Comparison of ENCODE assay signal across 24 cellular contexts in genomic region chr10:100216006-100216405, GRCh38.
"Had no signal": no experiment of that assay in that cellular context is flagged by ENCODE, and none has a peak within 500 bp of the region (broad histone marks: within the 10 kb centered on the region; RNA-seq: fewer than 3 reads in every experiment).

No MANE protein-coding gene starts in this region.

- H3K27me3 ChIP-seq: left lung, ovary, right atrium auricular region, right lobe of liver, stomach, testis, thyroid gland, transverse colon, upper lobe of left lung, vagina had no signal

- H3K27ac ChIP-seq: left lung, lower lobe of right lung, ovary, right atrium auricular region, right lobe of liver, skin epidermis, stomach, testis, thyroid gland, transverse colon, upper lobe of left lung, vagina had no signal

- DNase-seq: kidney; left colon; left lung; lower lobe of right lung; mammary epithelial cell; mesenchymal stem cell; naive thymus-derived CD4-positive, alpha-beta T cell; ovary; right lobe of liver; stimulated activated CD4-positive, alpha-beta T cell treated with anti-CD3 and anti-CD28 coated beads, Interleukin-12 subunit alpha, Interleukin-12 subunit beta, amount 100 ng/mL, for 4 hours; stimulated activated CD4-positive, alpha-beta T cell treated with anti-CD3 and anti-CD28 coated beads, Interleukin-15, amount 100 ng/mL, for 24 hours; stimulated activated CD4-positive, alpha-beta T cell treated with anti-CD3 and anti-CD28 coated beads, Interleukin-2, amount 100 ng/mL, for 24 hours; stimulated activated CD4-positive, alpha-beta T cell treated with anti-CD3 and anti-CD28 coated beads, Interleukin-4, amount 100 ng/mL, for 1 hour; stimulated activated naive B cell treated with anti-CD40 and anti-IgM and Interleukin-4, amounts not matched to agents 10 μg/mL and 1 μg/mL and 100 μg/mL, for 72 hours; stimulated activated naive CD8-positive, alpha-beta T cell treated with anti-CD3 and anti-CD28 coated beads, Interleukin-15, Interleukin-2, amounts not matched to agents 100 U/mL and 50 U/mL, for 24 hours; stomach; testis; thyroid gland; transverse colon; upper lobe of left lung had no signal

- H3K4me3 ChIP-seq: left lung, lower lobe of right lung, ovary, right atrium auricular region, right lobe of liver, skin epidermis, stomach, testis, thyroid gland, transverse colon, upper lobe of left lung, vagina had no signal

- H3K9me3 ChIP-seq: left lung, lower lobe of right lung, ovary, right atrium auricular region, right lobe of liver, stomach, testis, thyroid gland, transverse colon, upper lobe of left lung, vagina had no signal

- H3K4me1 ChIP-seq: left lung, lower lobe of right lung, right atrium auricular region, stomach, testis, thyroid gland, transverse colon, upper lobe of left lung, vagina had no signal

- H3K36me3 ChIP-seq: ovary had no signal

- ATAC-seq: left colon; left lung; lower lobe of right lung; naive thymus-derived CD4-positive, alpha-beta T cell; natural killer cell treated with Interleukin-12 subunit alpha and Interleukin-12 subunit beta and Interleukin-15 and Interleukin-18, amount 100 ng/mL, for 72 hours; right lobe of liver; stimulated activated naive B cell treated with anti-CD40 and anti-IgM and Interleukin-4, amounts not matched to agents 10 μg/mL and 1 μg/mL and 100 μg/mL, for 72 hours; stimulated activated naive CD8-positive, alpha-beta T cell treated with anti-CD3 and anti-CD28 coated beads, Interleukin-15, Interleukin-2, amounts not matched to agents 100 U/mL and 50 U/mL, for 24 hours had no signal
